9 cellular contexts compared by ENCODE assay signal in the genomic region with DNA sequence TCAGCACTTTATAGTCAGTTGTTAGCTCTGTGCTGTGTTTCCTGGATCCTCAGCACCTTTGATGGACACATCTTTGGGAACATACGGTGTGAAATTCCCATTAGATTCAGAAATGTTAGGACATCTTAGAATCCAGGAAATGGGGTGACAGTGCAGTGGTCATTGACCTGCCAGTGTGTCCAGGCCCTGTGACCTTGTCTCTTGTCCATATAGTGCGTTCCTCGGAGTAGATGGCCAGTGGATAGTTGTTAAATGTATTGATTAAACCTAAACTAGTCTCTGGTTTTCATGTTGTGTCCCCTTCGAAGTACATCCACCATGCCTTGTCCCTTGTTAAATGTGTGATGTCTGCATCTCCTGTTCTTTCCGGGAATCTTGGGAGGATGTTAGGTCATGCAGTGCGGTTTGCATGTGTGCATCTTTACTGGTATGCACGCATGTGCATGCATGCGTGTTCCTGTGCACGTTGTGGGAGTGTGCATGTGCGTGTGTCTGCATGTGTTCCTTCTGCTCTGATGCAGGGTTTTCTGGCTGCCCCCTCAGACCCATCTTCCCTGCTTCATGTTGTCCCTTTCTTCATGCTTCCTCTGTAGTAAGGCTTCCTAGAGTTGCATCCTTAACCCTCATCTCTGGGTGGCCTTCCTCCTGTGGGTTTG. TPM values are rescaled to one million over a fixed set of nuclear protein-coding genes. Genes with fewer than 3 reads are reported as not detected.
A peak's percentile ranks its signal among the peaks of the same experiment; 100 is the strongest.
DNase-seq lines count a peak whose midpoint lies in the region; ATAC-seq, FAIRE-seq and TF ChIP-seq lines count a peak whose summit lies in the region.
"Had no signal": no experiment of that assay in that cellular context is flagged by ENCODE, and none has a peak within 500 bp of the region (broad histone marks: within the 10 kb centered on the region; RNA-seq: fewer than 3 reads in every experiment).

No MANE protein-coding gene starts in this region.

- H3K9ac ChIP-seq in H9 (ENCODE audit: extremely low read depth, insufficient read length, low read length) (no peak overlapping the region), K562 (ENCODE audit: insufficient read depth in 1 of 2, low read depth in 2 of 2, low read length in 2 of 2) (peak overlapping the region; percentile 73 to 90)

- peaks cover 8% of the 10 kb centered on the region for H3K23me2 ChIP-seq in H9 (ENCODE audit: insufficient read length, low read depth, low read length, poor library complexity, severe bottlenecking)

- no peak overlapping the region for H3K56ac ChIP-seq in H9 (ENCODE audit: insufficient read length, low read depth, low read length)

- peak overlapping the region; percentile 1; the same call in 1 of the 2 replicates for H3K4me3 ChIP-seq in K562

- no peak overlapping the region for H3K4ac ChIP-seq in H9 (ENCODE audit: low read depth, low read length)

- H3K27ac ChIP-seq in CD4-positive, alpha-beta T cell (ENCODE audit: low read depth, low read length): no peak overlapping the region
- H3K27ac ChIP-seq in H9 (ENCODE audit: insufficient read length, low read depth, low read length): no peak overlapping the region
- peak overlapping the region; percentile 76 for H3K27ac ChIP-seq in K562 (ENCODE audit: extremely low read depth, low read depth, low read length)
- H3K27ac ChIP-seq: epithelial cell of prostate had no signal

- H3K36me3 ChIP-seq in K562 (ENCODE audit: control insufficient read depth, insufficient read depth, low read length): peaks cover 75% of the 10 kb centered on the region

- no peaks in the 10 kb centered on the region for H3K27me3 ChIP-seq in CD4-positive, alpha-beta T cell (ENCODE audit: control insufficient read depth, insufficient read depth, low read length)
- no peaks in the 10 kb centered on the region for H3K27me3 ChIP-seq in H9 (ENCODE audit: insufficient read depth, low read length)
- H3K27me3 ChIP-seq in K562 (ENCODE audit: control insufficient read depth in 2 of 2, insufficient read depth in 2 of 2, low read length in 2 of 2): no peaks in the 10 kb centered on the region

- ATAC-seq in CD4-positive, alpha-beta T cell (ENCODE audit: poor library complexity): no peak
- ATAC-seq in K562: no peak

- DNase-seq in CD4-positive, alpha-beta T cell: no peak
- no peak for DNase-seq in H9
- DNase-seq in K562 (ENCODE audit: extremely low read depth in 1 of 4, low spot score in 3 of 4): no peak
- DNase-seq in neural crest cell (ENCODE audit: low read depth, low spot score): no peak
- no peak for DNase-seq in GM19238 (ENCODE audit: insufficient read length, low spot score)
- DNase-seq in medulla oblongata (ENCODE audit: extremely low spot score): no peak
- no peak for DNase-seq in T-helper 9 cell
- DNase-seq: NCI-H446 treated with DMSO at 0.1 percent for 48 hours had no signal

- H2AFZ ChIP-seq in H9 (ENCODE audit: low read length) (no peak overlapping the region), K562 (ENCODE audit: low read depth, low read length) (no peak overlapping the region)

- peak overlapping the region; percentile 82 for H3K4me3 Mint-ChIP-seq in CD4-positive, alpha-beta T cell
- H3K4me3 Mint-ChIP-seq in H9 (no peak overlapping the region; a peak in 3 of 5 replicates), neural crest cell (peak overlapping the region; percentile 99)

- no peak overlapping the region for H2BK5ac ChIP-seq in H9 (ENCODE audit: insufficient read length, low read length)

- BruUV-seq in K562 (replicated peaks; lab: Mats Ljungman, UMichigan): no TSS peak

- peaks cover 44% of the 10 kb centered on the region for H3K4me1 Mint-ChIP-seq in CD4-positive, alpha-beta T cell (ENCODE audit: low read depth)
- H3K4me1 Mint-ChIP-seq in H9: peaks cover 37 to 50% of the 10 kb centered on the region in 2 experiments
- H3K4me1 Mint-ChIP-seq in neural crest cell: peaks cover 52% of the 10 kb centered on the region

- H2AK5ac ChIP-seq in H9 (ENCODE audit: insufficient read length, low read length): no peak overlapping the region

- FAIRE-seq in K562 (lab: Jason Lieb, UNC): peak; percentile 44

- H3K9me3 Mint-ChIP-seq in CD4-positive, alpha-beta T cell: no peaks in the 10 kb centered on the region
- H3K9me3 Mint-ChIP-seq in H9 (no peaks in the 10 kb centered on the region), neural crest cell (no peaks in the 10 kb centered on the region)

- H2BK15ac ChIP-seq in H9 (ENCODE audit: low read depth, low read length): no peak overlapping the region

- no peaks in the 10 kb centered on the region for H3K9me3 ChIP-seq in CD4-positive, alpha-beta T cell (ENCODE audit: control insufficient read depth, low read length)
- no peaks in the 10 kb centered on the region for H3K9me3 ChIP-seq in H9 (ENCODE audit: control insufficient read depth, low read depth, low read length)
- no peaks in the 10 kb centered on the region for H3K9me3 ChIP-seq in K562 (replicated peaks; ENCODE audit: control insufficient read depth, insufficient read depth, low read depth, low read length)

- TF ChIP-seq CTCF in CD4-positive, alpha-beta T cell (IDR thresholded peaks at IDR 0.05): no peak
- TF ChIP-seq CTCF in H9 (conservative IDR thresholded peaks at IDR 0.05): no peak
- no peak; a peak in 1 of 6 replicates for TF ChIP-seq CTCF in K562 (IDR thresholded peaks at IDR 0.05 in 2 of 3, conservative IDR thresholded peaks at IDR 0.05 in 1 of 3; ENCODE audit: insufficient read depth in 2 of 3, low read depth in 1 of 3, low read length in 3 of 3)
- no peak for TF ChIP-seq CTCF in neural crest cell (conservative IDR thresholded peaks at IDR 0.05)

- no peak overlapping the region for H2BK120ac ChIP-seq in H9 (ENCODE audit: low read depth, low read length, poor library complexity, severe bottlenecking)

- no peak overlapping the region for H3T11ph ChIP-seq in H9 (ENCODE audit: low read length)

- no peak overlapping the region for H2BK20ac ChIP-seq in H9 (ENCODE audit: low read depth, low read length, poor library complexity, severe bottlenecking)

- H3K79me2 ChIP-seq in H9 (ENCODE audit: insufficient read depth, low read length): peaks cover 35% of the 10 kb centered on the region
- peaks cover 90% of the 10 kb centered on the region for H3K79me2 ChIP-seq in K562 (ENCODE audit: control insufficient read depth, insufficient read depth, low read length)

- H3K4me2 ChIP-seq in H9 (ENCODE audit: insufficient read depth, insufficient read length, low read length) (no peak overlapping the region), K562 (ENCODE audit: insufficient read depth, low read length) (peak overlapping the region; percentile 76)

- CTCF ChIA-PET in CD4-positive, alpha-beta T cell (lab: Charles Lee): no interaction called here
- CTCF ChIA-PET in K562 (lab: Yijun Ruan, JAX; ENCODE audit: low intra/inter-chr PET ratio): interaction anchor here (0.6 to 2.8 kb wide), 2 partner anchors 114 to 366 kb away, joined by 3 to 19 read pairs; no protein-coding TSS in a partner anchor

- peaks cover 16% of the 10 kb centered on the region for H3K9me1 ChIP-seq in K562 (ENCODE audit: control insufficient read depth, insufficient read depth, low read length)

- no CpG with 5 or more reads among the region's 10 CpGs for WGBS in H9 (ENCODE audit: extremely low coverage, insufficient read length, low lambda C conversion rate)
- WGBS in K562 (ENCODE audit: insufficient coverage, low coverage, missing lambda C conversion rate): 68% methylated on average over 10 of the region's 10 CpGs

- no peak overlapping the region for H4K91ac ChIP-seq in H9 (ENCODE audit: insufficient read length, low read depth, low read length)

- no peak overlapping the region for H4K8ac ChIP-seq in H9 (replicated peaks; ENCODE audit: insufficient read length, low read depth, low read length)

- no peak overlapping the region for H2BK12ac ChIP-seq in H9 (ENCODE audit: insufficient read length, low read depth, low read length)

- H3K27me3 Mint-ChIP-seq in CD4-positive, alpha-beta T cell: no peaks in the 10 kb centered on the region
- no peaks in the 10 kb centered on the region for H3K27me3 Mint-ChIP-seq in H9 (ENCODE audit: low read depth)
- H3K27me3 Mint-ChIP-seq in neural crest cell (ENCODE audit: low read depth): peaks cover 2% of the 10 kb centered on the region

- no peak overlapping the region for H3K18ac ChIP-seq in H9 (ENCODE audit: insufficient read length, low read depth, low read length)

- in situ Hi-C loops in K562 (cut with MboI): no loop called here

- no peak for TF ChIP-seq EP300 in K562 (IDR thresholded peaks at IDR 0.05; ENCODE audit: low read length)

- TF ChIP-seq RAD21 in K562 (CRISPR knock-in tag; conservative IDR thresholded peaks at IDR 0.05 in 1 of 2, IDR thresholded peaks at IDR 0.05 in 1 of 2): no peak

- peak overlapping the region; percentile 33 for H4K5ac ChIP-seq in H9 (ENCODE audit: insufficient read length, low read depth, low read length)

- H3K23ac ChIP-seq in H9 (ENCODE audit: insufficient read length, low read depth, low read length): no peak overlapping the region

- peaks cover 22% of the 10 kb centered on the region for H3K79me1 ChIP-seq in H9 (ENCODE audit: insufficient read depth, low read depth, low read length, poor library complexity, severe bottlenecking)

- intact Hi-C loops in CD4-positive, alpha-beta T cell (cut with DNase I, micrococcal nuclease): no loop called here
- intact Hi-C loops in K562 (cut with micrococcal nuclease): no loop called here

- no peak overlapping the region for H3K14ac ChIP-seq in H9 (ENCODE audit: insufficient read depth, low read length)

- H3K27ac Mint-ChIP-seq in CD4-positive, alpha-beta T cell: peak overlapping the region; percentile 76
- peak overlapping the region in 2 of 3 experiments; percentile 86 to 89; a peak in 3 of 7 replicates for H3K27ac Mint-ChIP-seq in H9
- peak overlapping the region; percentile 60 for H3K27ac Mint-ChIP-seq in neural crest cell (ENCODE audit: unreplicated experiment)

- no peak for TF ChIP-seq POLR2A in K562 (conservative IDR thresholded peaks at IDR 0.05)

- H3K36me3 Mint-ChIP-seq in CD4-positive, alpha-beta T cell (ENCODE audit: low read depth): peaks cover 36% of the 10 kb centered on the region
- H3K36me3 Mint-ChIP-seq in H9 (ENCODE audit: insufficient read depth in 1 of 3, low read depth in 3 of 3) (peaks cover 34 to 63% (median 52%) of the 10 kb centered on the region in 3 experiments; a peak in 6 of 7 replicates), neural crest cell (ENCODE audit: low read depth) (peaks cover 6% of the 10 kb centered on the region)

- H4K20me1 ChIP-seq in H9 (ENCODE audit: control insufficient read depth, insufficient read depth, insufficient read length) (peaks cover 6% of the 10 kb centered on the region), K562 (replicated peaks; ENCODE audit: control insufficient read depth, insufficient read depth, low read length) (peaks cover 33% of the 10 kb centered on the region)

- POLR2A ChIA-PET in CD4-positive, alpha-beta T cell (lab: Charles Lee): no interaction called here
- POLR2A ChIA-PET in K562 (lab: Yijun Ruan, JAX): interaction anchor here (0.6 to 19.4 kb wide), 24 partner anchors 9 to 328 kb away, joined by 3 to 513 read pairs (median 5); a partner anchor contains a TSS

- H3K4me1 ChIP-seq in H9 (ENCODE audit: insufficient read depth, low read length) (peaks cover 2% of the 10 kb centered on the region; the same call in 1 of the 2 replicates), K562 (replicated peaks in 1 of 2; ENCODE audit: control insufficient read depth in 2 of 2, insufficient read depth in 2 of 2, low read length in 2 of 2) (peaks cover 43 to 64% of the 10 kb centered on the region in 2 experiments)

RNA-seq across cellular contexts. Expression of a gene that starts 4.0 kb away (rescaled TPM):
- 10 to 100 TPM; 17.8 to 18.5 TPM for total RNA-seq in CD4-positive, alpha-beta T cell
- 71.2 and 74.5 TPM in 2 replicates for total RNA-seq in H9 (2021)
- 638 and 1,105 TPM in 2 replicates for total RNA-seq in K562 (2011; cell fraction: chromatin; rRNA removed; ENCODE audit: low replicate concordance)
- 550 and 577 TPM in 2 replicates for total RNA-seq in K562 (2011; cell fraction: nucleolus; rRNA removed)
- 502 and 511 TPM in 2 replicates for total RNA-seq in K562 (2011; cell fraction: nucleoplasm; rRNA removed)
- total RNA-seq in K562 (2014; rRNA removed): 107 and 108 TPM in 2 replicates
- 43.7 and 49.4 TPM in 2 replicates for total RNA-seq in K562 (2014; rRNA removed; fragmentation: Illumina TruSeq; extraction: Trizol)
- total RNA-seq in K562 (2015; rRNA removed; fragmentation: Illumina TruSeq; extraction: Trizol): 80.1 and 81.2 TPM in 2 replicates
- 116 and 119 TPM in 2 replicates for total RNA-seq in K562 (2021)
- polyA plus RNA-seq in K562 (2011; rRNA removed): 81.8 and 155 TPM in 2 replicates
- polyA plus RNA-seq in K562 (2011; cell fraction: cytosol; rRNA removed): 51.2 and 92.7 TPM in 2 replicates
- polyA plus RNA-seq in K562 (2011; cell fraction: nucleus; rRNA removed): 1,167 and 1,418 TPM in 2 replicates
- polyA plus RNA-seq in K562 (2012): 76.7 and 85.3 TPM in 2 replicates
- polyA plus RNA-seq in K562 (2014; fragmentation: Illumina TruSeq; extraction: Trizol): 70.4 and 75.0 TPM in 2 replicates
- 1 to 10 TPM; 5.9 to 7.7 TPM for polyA plus RNA-seq in K562 (2014; fragmentation: Nextera tagmentation; extraction: Ambion mirVana)
- 135 and 144 TPM in 2 replicates for polyA plus RNA-seq in K562 (2014; rRNA removed)
- polyA minus RNA-seq in K562 (2011; rRNA and poly(A)+ RNA removed): 62.1 and 82.0 TPM in 2 replicates
- 35.2 and 46.4 TPM in 2 replicates for polyA minus RNA-seq in K562 (2011; cell fraction: cytosol; rRNA and poly(A)+ RNA removed)
- polyA minus RNA-seq in K562 (2011; cell fraction: nucleus; rRNA and poly(A)+ RNA removed): 210 and 349 TPM in 2 replicates
- total RNA-seq in neural crest cell: 86.3 and 86.5 TPM in 2 replicates

RNA-seq across cellular contexts. Expression of a gene that starts 31.9 kb away (rescaled TPM):
- total RNA-seq in CD4-positive, alpha-beta T cell: 10 to 100 TPM; 68.1 to 72.1 TPM
- total RNA-seq in H9 (2021) (522 and 531 TPM in 2 replicates), K562 (2014; rRNA removed) (2,045 and 2,260 TPM in 2 replicates), K562 (2014; rRNA removed; fragmentation: Illumina TruSeq; extraction: Trizol) (1,191 and 1,409 TPM in 2 replicates), K562 (2015; rRNA removed; fragmentation: Illumina TruSeq; extraction: Trizol) (1,591 and 1,659 TPM in 2 replicates), K562 (2021) (1,289 and 1,311 TPM in 2 replicates), neural crest cell (469 and 489 TPM in 2 replicates)
- 525 and 801 TPM in 2 replicates for total RNA-seq in K562 (2011; cell fraction: chromatin; rRNA removed; ENCODE audit: low replicate concordance)
- total RNA-seq in K562 (2011; cell fraction: nucleolus; rRNA removed): 523 and 591 TPM in 2 replicates
- 545 and 554 TPM in 2 replicates for total RNA-seq in K562 (2011; cell fraction: nucleoplasm; rRNA removed)
- polyA plus RNA-seq in K562 (2011; rRNA removed) (1,082 and 1,351 TPM in 2 replicates), K562 (2014; fragmentation: Illumina TruSeq; extraction: Trizol) (1,518 and 1,621 TPM in 2 replicates), K562 (2014; fragmentation: Nextera tagmentation; extraction: Ambion mirVana) (100 to 1,000 TPM; 162 to 207 TPM), K562 (2014; rRNA removed) (2,237 and 2,891 TPM in 2 replicates)
- 950 and 1,655 TPM in 2 replicates for polyA plus RNA-seq in K562 (2011; cell fraction: cytosol; rRNA removed)
- 1,008 and 1,512 TPM in 2 replicates for polyA plus RNA-seq in K562 (2011; cell fraction: nucleus; rRNA removed)
- polyA plus RNA-seq in K562 (2012): 795 and 1,074 TPM in 2 replicates
- polyA minus RNA-seq in K562 (2011; rRNA and poly(A)+ RNA removed): 896 and 959 TPM in 2 replicates
- 618 and 835 TPM in 2 replicates for polyA minus RNA-seq in K562 (2011; cell fraction: cytosol; rRNA and poly(A)+ RNA removed)
- polyA minus RNA-seq in K562 (2011; cell fraction: nucleus; rRNA and poly(A)+ RNA removed): 183 and 414 TPM in 2 replicates

RNA-seq across cellular contexts. Expression of a gene that starts 33.0 kb away (rescaled TPM):
- total RNA-seq in CD4-positive, alpha-beta T cell: 10 to 100 TPM; 79.3 to 84.2 TPM
- total RNA-seq in H9 (2021) (58.2 and 65.0 TPM in 2 replicates), K562 (2014; rRNA removed) (203 and 254 TPM in 2 replicates), K562 (2014; rRNA removed; fragmentation: Illumina TruSeq; extraction: Trizol) (31.5 and 47.4 TPM in 2 replicates), K562 (2015; rRNA removed; fragmentation: Illumina TruSeq; extraction: Trizol) (151 and 170 TPM in 2 replicates), K562 (2021) (222 and 242 TPM in 2 replicates), neural crest cell (75.1 and 77.7 TPM in 2 replicates)
- 249 and 785 TPM in 2 replicates for total RNA-seq in K562 (2011; cell fraction: chromatin; rRNA removed; ENCODE audit: low replicate concordance)
- 623 and 778 TPM in 2 replicates for total RNA-seq in K562 (2011; cell fraction: nucleolus; rRNA removed)
- 344 and 378 TPM in 2 replicates for total RNA-seq in K562 (2011; cell fraction: nucleoplasm; rRNA removed)
- polyA plus RNA-seq in K562 (2011; rRNA removed) (102 and 189 TPM in 2 replicates), K562 (2014; fragmentation: Illumina TruSeq; extraction: Trizol) (140 and 177 TPM in 2 replicates), K562 (2014; fragmentation: Nextera tagmentation; extraction: Ambion mirVana) (1 to 10 TPM; 1.6 to 6.6 TPM), K562 (2014; rRNA removed) (258 and 265 TPM in 2 replicates)
- 155 and 253 TPM in 2 replicates for polyA plus RNA-seq in K562 (2011; cell fraction: cytosol; rRNA removed)
- polyA plus RNA-seq in K562 (2011; cell fraction: nucleus; rRNA removed): 1,476 and 1,701 TPM in 2 replicates
- 173 and 189 TPM in 2 replicates for polyA plus RNA-seq in K562 (2012)
- 57.9 and 72.9 TPM in 2 replicates for polyA minus RNA-seq in K562 (2011; rRNA and poly(A)+ RNA removed)
- 87.3 and 128 TPM in 2 replicates for polyA minus RNA-seq in K562 (2011; cell fraction: cytosol; rRNA and poly(A)+ RNA removed)
- polyA minus RNA-seq in K562 (2011; cell fraction: nucleus; rRNA and poly(A)+ RNA removed): 286 and 369 TPM in 2 replicates

RNA-seq across cellular contexts. Expression of a gene that starts 47.6 kb away (rescaled TPM):
- 10 to 100 TPM; 44.9 to 49.3 TPM for total RNA-seq in CD4-positive, alpha-beta T cell
- total RNA-seq in H9 (2021): 47.3 and 51.7 TPM in 2 replicates
- 77.3 and 229 TPM in 2 replicates for total RNA-seq in K562 (2011; cell fraction: chromatin; rRNA removed; ENCODE audit: low replicate concordance)
- 110 and 113 TPM in 2 replicates for total RNA-seq in K562 (2011; cell fraction: nucleolus; rRNA removed)
- 89.5 and 103 TPM in 2 replicates for total RNA-seq in K562 (2011; cell fraction: nucleoplasm; rRNA removed)
- total RNA-seq in K562 (2014; rRNA removed): 16.4 and 27.9 TPM in 2 replicates
- total RNA-seq in K562 (2014; rRNA removed; fragmentation: Illumina TruSeq; extraction: Trizol): 4.5 and 7.5 TPM in 2 replicates
- total RNA-seq in K562 (2015; rRNA removed; fragmentation: Illumina TruSeq; extraction: Trizol): 9.8 and 11.3 TPM in 2 replicates
- 99.5 and 109 TPM in 2 replicates for total RNA-seq in K562 (2021)
- 21.3 and 39.4 TPM in 2 replicates for polyA plus RNA-seq in K562 (2011; rRNA removed)
- 30.5 and 34.1 TPM in 2 replicates for polyA plus RNA-seq in K562 (2011; cell fraction: cytosol; rRNA removed)
- polyA plus RNA-seq in K562 (2011; cell fraction: nucleus; rRNA removed): 388 and 500 TPM in 2 replicates
- polyA plus RNA-seq in K562 (2012): 47.3 and 69.3 TPM in 2 replicates
- 34.6 and 58.2 TPM in 2 replicates for polyA plus RNA-seq in K562 (2014; fragmentation: Illumina TruSeq; extraction: Trizol)
- polyA plus RNA-seq in K562 (2014; fragmentation: Nextera tagmentation; extraction: Ambion mirVana): under 1 TPM; 0.04 to 0.15 TPM
- polyA plus RNA-seq in K562 (2014; rRNA removed): 74.5 and 108 TPM in 2 replicates
- polyA minus RNA-seq in K562 (2011; rRNA and poly(A)+ RNA removed): 5.1 and 6.4 TPM in 2 replicates
- polyA minus RNA-seq in K562 (2011; cell fraction: cytosol; rRNA and poly(A)+ RNA removed): 26.3 and 42.5 TPM in 2 replicates
- 38.9 and 55.3 TPM in 2 replicates for polyA minus RNA-seq in K562 (2011; cell fraction: nucleus; rRNA and poly(A)+ RNA removed)
- total RNA-seq in neural crest cell: 82.1 and 98.9 TPM in 2 replicates

Comparison
In these comparisons a context has a peak if more than half of its experiments do, and no peak if none do; other contexts are left out.
1. H3K4me3 Mint-ChIP-seq: peak in CD4-positive, alpha-beta T cell (single experiment) and neural crest cell (single experiment); none in H9 (0 of 2).
2. Peak in every context shown above with its lines, with median percentiles within 50 percentile points of each other: H3K27ac Mint-ChIP-seq.